12 cellular contexts compared by ENCODE assay signal in genomic region chr7:45217358-45217757, GRCh38. TPM values are rescaled to one million over a fixed set of nuclear protein-coding genes. Genes with fewer than 3 reads are reported as not detected.
DNase-seq lines count a peak whose midpoint lies in the region; ATAC-seq, FAIRE-seq and TF ChIP-seq lines count a peak whose summit lies in the region.
"Had no signal": no experiment of that assay in that cellular context is flagged by ENCODE, and none has a peak within 500 bp of the region (broad histone marks: within the 10 kb centered on the region; RNA-seq: fewer than 3 reads in every experiment).

No MANE protein-coding gene starts in this region.

- H4K20me1 ChIP-seq in keratinocyte (ENCODE audit: control insufficient read depth, extremely low read depth, insufficient read depth, low read length): no peaks in the 10 kb centered on the region

- no peak overlapping the region for H3K4me3 ChIP-seq in keratinocyte (ENCODE audit: control insufficient read depth in 2 of 3, extremely low read depth in 1 of 3, insufficient read depth in 2 of 3, low read depth in 1 of 3, low read length in 3 of 3)
- no peak overlapping the region for H3K4me3 ChIP-seq in CD4-positive, alpha-beta memory T cell (ENCODE audit: low read length in 2 of 2)
- H3K4me3 ChIP-seq: upper lobe of left lung had no signal

- peaks cover 2% of the 10 kb centered on the region for H3K4me1 Mint-ChIP-seq in CD14-positive monocyte
- H3K4me1 Mint-ChIP-seq in CD4-positive, alpha-beta memory T cell: no peaks in the 10 kb centered on the region

- H3K36me3 Mint-ChIP-seq in CD14-positive monocyte: no peaks in the 10 kb centered on the region
- no peaks in the 10 kb centered on the region for H3K36me3 Mint-ChIP-seq in CD4-positive, alpha-beta memory T cell

- H3K27ac ChIP-seq in keratinocyte (ENCODE audit: control insufficient read depth, insufficient read depth, low read length): no peak overlapping the region
- H3K27ac ChIP-seq in CD4-positive, alpha-beta memory T cell (ENCODE audit: low read depth, low read length): no peak overlapping the region

- no peaks in the 10 kb centered on the region for H3K36me3 ChIP-seq in keratinocyte (ENCODE audit: control insufficient read depth in 2 of 2, extremely low read depth in 1 of 2, insufficient read depth in 2 of 2, low read length in 2 of 2)
- no peaks in the 10 kb centered on the region for H3K36me3 ChIP-seq in CD4-positive, alpha-beta memory T cell (ENCODE audit: insufficient read depth, low read length)
- H3K36me3 ChIP-seq: upper lobe of left lung had no signal

- H3K4me2 ChIP-seq in keratinocyte (ENCODE audit: control insufficient read depth, extremely low read depth, insufficient read depth, low read depth, low read length): no peak overlapping the region

- H3K9me3 Mint-ChIP-seq in CD14-positive monocyte: peaks cover 0 to 6% (median 2%) of the 10 kb centered on the region in 7 donors
- no peaks in the 10 kb centered on the region for H3K9me3 Mint-ChIP-seq in CD4-positive, alpha-beta memory T cell
- H3K9me3 Mint-ChIP-seq: activated T-cell treated with anti-CD3 and anti-CD28 coated beads, Interleukin-2, amount 50 U/mL, for 4 hours had no signal

- intact Hi-C loops in CD14-positive monocyte (cut with micrococcal nuclease): no loop called here
- intact Hi-C loops in CD4-positive, alpha-beta memory T cell (cut with micrococcal nuclease): no loop called here

- POLR2A ChIA-PET in CD4-positive, alpha-beta memory T cell (lab: Charles Lee; ENCODE audit: partially characterized antibody): no interaction called here

- FAIRE-seq in HTR-8/SVneo (lab: Jason Lieb, UNC) (no peak), keratinocyte (lab: Jason Lieb, UNC) (no peak)

- no peaks in the 10 kb centered on the region for H3K79me2 ChIP-seq in keratinocyte (ENCODE audit: control insufficient read depth, insufficient read depth, low read length)

- dilution Hi-C loops in keratinocyte (cut with MboI; ENCODE audit: extremely low pct_ligation_motif_present, low sequenced_read_pairs): no loop called here

- H3K9ac ChIP-seq in keratinocyte (ENCODE audit: control insufficient read depth, extremely low read depth, insufficient read depth, low read length): no peak overlapping the region

- H3K9me3 ChIP-seq in keratinocyte (ENCODE audit: control insufficient read depth, low read depth, low read length): no peaks in the 10 kb centered on the region
- H3K9me3 ChIP-seq in CD4-positive, alpha-beta memory T cell (ENCODE audit: control insufficient read depth in 1 of 2, low read length in 2 of 2): no peaks in the 10 kb centered on the region
- H3K9me3 ChIP-seq: upper lobe of left lung had no signal

- ATAC-seq in GM21515 (IDR thresholded peaks at IDR 0.05; ENCODE audit: unreplicated experiment) (no peak), GM18517 (IDR thresholded peaks at IDR 0.05; ENCODE audit: unreplicated experiment) (no peak)
- ATAC-seq: activated T-cell treated with anti-CD3 and anti-CD28 coated beads, Interleukin-2, amount 50 U/mL, for 4 hours had no signal

- peaks cover 10% of the 10 kb centered on the region for H3K27me3 ChIP-seq in keratinocyte (ENCODE audit: control insufficient read depth, extremely low read depth, insufficient read depth, low read length)
- no peaks in the 10 kb centered on the region for H3K27me3 ChIP-seq in CD4-positive, alpha-beta memory T cell (ENCODE audit: insufficient read depth, low read length)

- CTCF ChIA-PET in CD4-positive, alpha-beta memory T cell (lab: Charles Lee; ENCODE audit: partially characterized antibody): interaction anchor here (0.9 kb wide), 1 partner anchor 14 kb away, joined by 3 read pairs; no protein-coding TSS in a partner anchor

- no peaks in the 10 kb centered on the region for H3K9me1 ChIP-seq in keratinocyte (ENCODE audit: control insufficient read depth, extremely low read depth, insufficient read depth, low read length)

- H3K27me3 Mint-ChIP-seq in CD14-positive monocyte (ENCODE audit: low read depth in 3 of 3): peaks cover 15 to 38% (median 23%) of the 10 kb centered on the region in 3 donors
- peaks cover 27 to 31% of the 10 kb centered on the region in 2 donors for H3K27me3 Mint-ChIP-seq in CD4-positive, alpha-beta memory T cell

- TF ChIP-seq CTCF in CD14-positive monocyte (IDR thresholded peaks at IDR 0.05) (peak; percentile 32), keratinocyte (optimal IDR thresholded peaks at IDR 0.05 in 1 of 3, IDR thresholded peaks at IDR 0.05 in 1 of 3, conservative IDR thresholded peaks at IDR 0.05 in 1 of 3; ENCODE audit: extremely low read depth in 1 of 3, insufficient read depth in 2 of 3, low read length in 3 of 3) (peak; percentile 47 to 59 (median 53))

- no peak overlapping the region for H2AFZ ChIP-seq in keratinocyte (ENCODE audit: control insufficient read depth, low read length)

- H3K4me3 Mint-ChIP-seq in CD14-positive monocyte: no peak overlapping the region
- no peak overlapping the region for H3K4me3 Mint-ChIP-seq in CD4-positive, alpha-beta memory T cell
- H3K4me3 Mint-ChIP-seq: activated T-cell treated with anti-CD3 and anti-CD28 coated beads, Interleukin-2, amount 50 U/mL, for 4 hours had no signal

- DNase-seq in CD14-positive monocyte (ENCODE audit: low spot score) (no peak), HTR-8/SVneo (ENCODE audit: insufficient read length, low spot score) (peak; percentile 11), astrocyte of the hippocampus (ENCODE audit: low read depth, low spot score) (peak; percentile 12), keratinocyte (ENCODE audit: low read depth, low spot score) (no peak)
- no peak for DNase-seq in CD4-positive, alpha-beta memory T cell
- DNase-seq in stimulated activated CD4-positive, alpha-beta T cell treated with anti-CD3 and anti-CD28 coated beads, Interleukin-1b, Interleukin-23, amount 100 ng/mL, for 48 hours: no peak
- DNase-seq: activated T-cell treated with anti-CD3 and anti-CD28 coated beads, Interleukin-2, amount 50 U/mL, for 4 hours; GF-D8; T-helper 1 cell; upper lobe of left lung had no signal

- H3K27ac Mint-ChIP-seq in CD14-positive monocyte: peak overlapping the region in 1 of 7 donors; percentile 26
- peak overlapping the region in 1 of 7 donors; percentile 22 for H3K27ac Mint-ChIP-seq in CD4-positive, alpha-beta memory T cell

- H3K4me1 ChIP-seq in keratinocyte (ENCODE audit: control insufficient read depth, extremely low read depth, insufficient read depth, low read length): no peaks in the 10 kb centered on the region
- H3K4me1 ChIP-seq in CD4-positive, alpha-beta memory T cell (ENCODE audit: insufficient read depth, low read length): no peaks in the 10 kb centered on the region
- H3K4me1 ChIP-seq: upper lobe of left lung had no signal

RNA-seq across cellular contexts. Expression of gene RAMP3, which starts 59.8 kb away (rescaled TPM):
- polyA plus RNA-seq in CD14-positive monocyte (not detected), keratinocyte (not detected in 3 replicates)
- not detected for polyA plus RNA-seq in keratinocyte (2011; ENCODE audit: low read depth)
- not detected in 2 replicates for polyA plus RNA-seq in keratinocyte (2011; cell fraction: cytosol; rRNA removed)
- not detected in 2 replicates for polyA plus RNA-seq in keratinocyte (2011; cell fraction: nucleus; rRNA removed)
- polyA plus RNA-seq in keratinocyte (2012; ENCODE audit: low replicate concordance): not detected in 2 replicates
- polyA minus RNA-seq in keratinocyte: not detected in 3 replicates
- not detected for polyA minus RNA-seq in keratinocyte (2011; cell fraction: cytosol; rRNA and poly(A)+ RNA removed)
- not detected in 2 replicates for polyA minus RNA-seq in keratinocyte (2011; cell fraction: nucleus; rRNA and poly(A)+ RNA removed)
- not detected for total RNA-seq in CD4-positive, alpha-beta memory T cell
- polyA plus RNA-seq in CD4-positive, alpha-beta memory T cell: 1 to 10 TPM in 1 of 2 donors, under 1 TPM in 1; 0.38 to 1.6 TPM
- total RNA-seq: activated T-cell treated with anti-CD3 and anti-CD28 coated beads, Interleukin-2, amount 50 U/mL, for 4 hours had no signal

Comparison
In these comparisons a context has a peak if more than half of its experiments do, and no peak if none do; other contexts are left out.
1. DNase-seq: peak in HTR-8/SVneo (single experiment) and astrocyte of the hippocampus (single experiment); none in CD14-positive monocyte (single experiment), keratinocyte (single experiment), CD4-positive, alpha-beta memory T cell (0 of 5) and stimulated activated CD4-positive, alpha-beta T cell treated with anti-CD3 and anti-CD28 coated beads, Interleukin-1b, Interleukin-23, amount 100 ng/mL, for 48 hours (single experiment).